ENCODE assay signal across 8 cellular contexts in genomic region chr11:65489061-65489705, GRCh38. TPM values are rescaled to one million over a fixed set of nuclear protein-coding genes. Genes with fewer than 3 reads are reported as not detected.
DNase-seq lines count a peak whose midpoint lies in the region; ATAC-seq and TF ChIP-seq lines count a peak whose summit lies in the region.

No MANE protein-coding gene starts in this region.

- WGBS in adrenal gland, 4 donors = 20 to 30% (median 24%) methylated on average over 10 of the region's 10 CpGs

- H3K27ac ChIP-seq in adrenal gland (peak overlapping the region; percentile 95 to 100 (median 99)), left ventricle myocardium inferior (replicated peaks) (peak overlapping the region; percentile 99)

- DNase-seq in EL (peak; percentile 98), adrenal gland (peak in 6 of 7 donors; percentile 78 to 93 (median 92)), left ventricle myocardium inferior (peak; percentile 73), retina (peak; percentile 72), NCI-H345 treated with DMSO at 0.1 percent for 48 hours (lab: John Stamatoyannopoulos, UW; ENCODE audit: unreplicated experiment) (no peak), NCI-H1417 treated with DMSO at 0.1 percent for 48 hours (lab: John Stamatoyannopoulos, UW) (no peak)

- peak in 1 of 2 donors; percentile 60 for TF ChIP-seq POLR2A in adrenal gland (IDR thresholded peaks at IDR 0.05)

- H3K4me1 ChIP-seq in adrenal gland (replicated peaks in 1 of 2) = peaks cover 82 to 92% of the 10 kb centered on the region in 2 donors
- H3K4me1 ChIP-seq in left ventricle myocardium inferior = peaks cover 92% of the 10 kb centered on the region

- H3K36me3 ChIP-seq in adrenal gland (replicated peaks in 1 of 2) = no peaks in the 10 kb centered on the region
- H3K36me3 ChIP-seq in left ventricle myocardium inferior = no peaks in the 10 kb centered on the region

- H3K27me3 ChIP-seq in adrenal gland (no peaks in the 10 kb centered on the region), left ventricle myocardium inferior (ENCODE audit: low read depth) (no peaks in the 10 kb centered on the region)

- ATAC-seq in GM19351 (IDR thresholded peaks at IDR 0.05; ENCODE audit: unreplicated experiment) = no peak
- no peak for ATAC-seq in GM18907 (IDR thresholded peaks at IDR 0.05; ENCODE audit: unreplicated experiment)

- no peaks in the 10 kb centered on the region for H3K9me3 ChIP-seq in adrenal gland (replicated peaks in 1 of 3)
- H3K9me3 ChIP-seq in left ventricle myocardium inferior (replicated peaks) = no peaks in the 10 kb centered on the region

- TF ChIP-seq CTCF in adrenal gland (IDR thresholded peaks at IDR 0.05) (peak in 1 of 6 experiments; percentile 10), left ventricle myocardium inferior (IDR thresholded peaks at IDR 0.05; ENCODE audit: borderline replicate concordance) (no peak)

- intact Hi-C loops in adrenal gland (cut with DNase I) = no loop called here
- intact Hi-C loops in left ventricle myocardium inferior (cut with micrococcal nuclease) = no loop called here

- H3K4me3 ChIP-seq in adrenal gland (peak overlapping the region in 1 of 4 donors; percentile 8), left ventricle myocardium inferior (peak overlapping the region; percentile 42)

RNA-seq across cellular contexts. Expression of gene MALAT1, which starts 9.7 kb away (rescaled TPM):
- over 10,000 TPM in 5 of 8 donors, 1,000 to 10,000 TPM in 3; 5,921 to 17,143 (median 10,900) TPM for total RNA-seq in adrenal gland
- polyA plus RNA-seq in adrenal gland = 1,000 to 10,000 TPM in 1 of 3 donors, 100 to 1,000 TPM in 2; 237 to 9,519 (median 973) TPM
- 6,576 TPM for total RNA-seq in left ventricle myocardium inferior

RNA-seq across cellular contexts. Expression of gene SCYL1, which starts 35.7 kb away (rescaled TPM):
- 100 to 1,000 TPM; 105 to 240 (median 145) TPM for total RNA-seq in adrenal gland
- polyA plus RNA-seq in adrenal gland = 100 to 1,000 TPM in 2 of 3 donors, 10 to 100 TPM in 1; 52.3 to 395 (median 329) TPM
- 60.2 TPM for total RNA-seq in left ventricle myocardium inferior

Comparison
In these comparisons a context has a peak if more than half of its experiments do, and no peak if none do; other contexts are left out.
1. DNase-seq: peak in EL (single experiment), adrenal gland (6 of 7), left ventricle myocardium inferior (single experiment) and retina (single experiment); none in NCI-H345 treated with DMSO at 0.1 percent for 48 hours (single experiment) and NCI-H1417 treated with DMSO at 0.1 percent for 48 hours (single experiment).